11 cellular contexts compared by ENCODE assay signal in genomic region chr10:49300140-49300974, GRCh38. TPM values are rescaled to one million over a fixed set of nuclear protein-coding genes. Genes with fewer than 3 reads are reported as not detected.
DNase-seq lines count a peak whose midpoint lies in the region; ATAC-seq and TF ChIP-seq lines count a peak whose summit lies in the region.
"Had no signal": no experiment of that assay in that cellular context is flagged by ENCODE, and none has a peak within 500 bp of the region (broad histone marks: within the 10 kb centered on the region; RNA-seq: fewer than 3 reads in every experiment).

No MANE protein-coding gene starts in this region.

- no peak overlapping the region for H3K4me3 Mint-ChIP-seq in CD8-positive, alpha-beta T cell
- H3K4me3 Mint-ChIP-seq: dendritic cell treated with granulocyte-macrophage colony-stimulating factor and Interleukin-4, amounts not matched to agents 40 ng/mL and 50 ng/mL, for 4 days had no signal

- no peak overlapping the region for H3K27ac ChIP-seq in CD8-positive, alpha-beta T cell (ENCODE audit: low read depth, low read length)

- no peak for TF ChIP-seq CTCF in AG10803 (conservative IDR thresholded peaks at IDR 0.05; ENCODE audit: low read length)
- no peak for TF ChIP-seq CTCF in CD8-positive, alpha-beta T cell (IDR thresholded peaks at IDR 0.05)

- DNase-seq in AG10803 (ENCODE audit: low read depth) (peak; percentile 40), fibroblast of gingiva (ENCODE audit: low read depth) (peak; percentile 38), C1 segment of cervical spinal cord (lab: John Stamatoyannopoulos, UW) (no peak), NCI-H1694 treated with DMSO at 0.1 percent for 48 hours (lab: John Stamatoyannopoulos, UW) (no peak)
- DNase-seq in effector CD8-positive, alpha-beta T cell (lab: John Stamatoyannopoulos, UW): no peak
- DNase-seq in CD8-positive, alpha-beta T cell: no peak
- DNase-seq: activated CD4-positive, alpha-beta T cell treated with anti-CD3 and anti-CD28 coated beads, Interleukin-2, amount 50 U/mL, for 1 hour had no signal

- no peaks in the 10 kb centered on the region for H3K4me1 Mint-ChIP-seq in CD8-positive, alpha-beta T cell (ENCODE audit: low read depth)

- no peak overlapping the region for H3K27ac Mint-ChIP-seq in CD8-positive, alpha-beta T cell
- H3K27ac Mint-ChIP-seq: dendritic cell treated with granulocyte-macrophage colony-stimulating factor and Interleukin-4, amounts not matched to agents 40 ng/mL and 50 ng/mL, for 4 days had no signal

- intact Hi-C loops in CD8-positive, alpha-beta T cell (cut with DNase I, micrococcal nuclease): no loop called here

- no peaks in the 10 kb centered on the region for H3K4me1 ChIP-seq in CD8-positive, alpha-beta T cell (ENCODE audit: insufficient read depth, low read length)

- ATAC-seq in GM19468 (IDR thresholded peaks at IDR 0.05; ENCODE audit: extremely low read depth, unreplicated experiment): peak; percentile 62
- ATAC-seq in HG03354 (IDR thresholded peaks at IDR 0.05; ENCODE audit: poor library complexity, severe bottlenecking, unreplicated experiment): peak; percentile 79
- ATAC-seq in CD8-positive, alpha-beta T cell: no peak

- H3K4me3 ChIP-seq in AG10803 (ENCODE audit: low read length): no peak overlapping the region
- no peak overlapping the region for H3K4me3 ChIP-seq in CD8-positive, alpha-beta T cell (ENCODE audit: low read depth, low read length)

- H3K36me3 Mint-ChIP-seq in CD8-positive, alpha-beta T cell: no peaks in the 10 kb centered on the region

- CTCF ChIA-PET in CD8-positive, alpha-beta T cell (lab: Charles Lee): no interaction called here

- no peaks in the 10 kb centered on the region for H3K27me3 Mint-ChIP-seq in CD8-positive, alpha-beta T cell (ENCODE audit: low read depth)

- POLR2A ChIA-PET in CD8-positive, alpha-beta T cell (lab: Charles Lee): no interaction called here

- no peaks in the 10 kb centered on the region for H3K9me3 Mint-ChIP-seq in CD8-positive, alpha-beta T cell
- H3K9me3 Mint-ChIP-seq: dendritic cell treated with granulocyte-macrophage colony-stimulating factor and Interleukin-4, amounts not matched to agents 40 ng/mL and 50 ng/mL, for 4 days had no signal

- no peaks in the 10 kb centered on the region for H3K36me3 ChIP-seq in CD8-positive, alpha-beta T cell (ENCODE audit: insufficient read depth, low read length)

- H3K27me3 ChIP-seq in CD8-positive, alpha-beta T cell (ENCODE audit: insufficient read depth, low read length): no peaks in the 10 kb centered on the region

- no peaks in the 10 kb centered on the region for H3K9me3 ChIP-seq in CD8-positive, alpha-beta T cell (ENCODE audit: low read length)

RNA-seq across cellular contexts. Expression of gene C10orf71, which starts 1.4 kb away (rescaled TPM):
- total RNA-seq in CD8-positive, alpha-beta T cell: not detected
- total RNA-seq: mesenteric fat pad had no signal

Comparison
In these comparisons a context has a peak if more than half of its experiments do, and no peak if none do; other contexts are left out.
1. DNase-seq: peak in AG10803 (single experiment) and fibroblast of gingiva (single experiment); none in C1 segment of cervical spinal cord (0 of 14), NCI-H1694 treated with DMSO at 0.1 percent for 48 hours (single experiment), effector CD8-positive, alpha-beta T cell (single experiment) and CD8-positive, alpha-beta T cell (0 of 7).